17 cellular contexts compared by ENCODE assay signal in genomic region chr6:20414711-20415110, GRCh38.
"Had no signal": no experiment of that assay in that cellular context is flagged by ENCODE, and none has a peak within 500 bp of the region (broad histone marks: within the 10 kb centered on the region; RNA-seq: fewer than 3 reads in every experiment).

No MANE protein-coding gene starts in this region.

- ATAC-seq: left lung; right cardiac atrium; stimulated activated naive CD8-positive, alpha-beta T cell treated with anti-CD3 and anti-CD28 coated beads, Interleukin-15, amount 100 ng/mL, for 72 hours had no signal

- H3K27me3 Mint-ChIP-seq: brain; stimulated activated naive CD8-positive, alpha-beta T cell treated with anti-CD3 and anti-CD28 coated beads, Interleukin-15, amount 100 ng/mL, for 72 hours had no signal

- DNase-seq: activated CD4-positive, CD25-positive, alpha-beta regulatory T cell treated with anti-CD3 and anti-CD28 coated beads, Interleukin-2, amount 50 U/mL, for 72 hours; activated gamma-delta T cell treated with Interleukin-2 at 50 U/mL for 16 hours; anterior cingulate cortex; central memory CD4-positive, alpha-beta T cell; head of caudate nucleus; left lung; midbrain; right cardiac atrium; stimulated activated CD4-positive, alpha-beta T cell treated with anti-CD3 and anti-CD28 coated beads, Interleukin-15, amount 100 ng/mL, for 24 hours; stimulated activated CD4-positive, alpha-beta T cell treated with anti-CD3 and anti-CD28 coated beads, Interleukin-2, amount 100 ng/mL, for 48 hours; stimulated activated naive CD8-positive, alpha-beta T cell treated with anti-CD3 and anti-CD28 coated beads, Interleukin-15, amount 100 ng/mL, for 72 hours; transverse colon had no signal

- H3K4me3 Mint-ChIP-seq: brain; neural crest cell; stimulated activated naive CD8-positive, alpha-beta T cell treated with anti-CD3 and anti-CD28 coated beads, Interleukin-15, amount 100 ng/mL, for 72 hours had no signal

- H3K36me3 ChIP-seq: left lung, prostate gland, suprapubic skin, transverse colon had no signal

- H3K9me3 Mint-ChIP-seq: neural crest cell; stimulated activated naive CD8-positive, alpha-beta T cell treated with anti-CD3 and anti-CD28 coated beads, Interleukin-15, amount 100 ng/mL, for 72 hours had no signal

- H3K9me3 ChIP-seq: left lung, prostate gland, suprapubic skin, transverse colon had no signal

- H3K27me3 ChIP-seq: left lung, suprapubic skin, transverse colon had no signal

- H3K27ac Mint-ChIP-seq: stimulated activated naive CD8-positive, alpha-beta T cell treated with anti-CD3 and anti-CD28 coated beads, Interleukin-15, amount 100 ng/mL, for 72 hours had no signal

- H3K27ac ChIP-seq: prostate gland, skin epidermis, suprapubic skin had no signal

- H3K4me3 ChIP-seq: left lung, prostate gland, skin epidermis, suprapubic skin, transverse colon had no signal
